17 cellular contexts compared by ENCODE assay signal in the genomic region with DNA sequence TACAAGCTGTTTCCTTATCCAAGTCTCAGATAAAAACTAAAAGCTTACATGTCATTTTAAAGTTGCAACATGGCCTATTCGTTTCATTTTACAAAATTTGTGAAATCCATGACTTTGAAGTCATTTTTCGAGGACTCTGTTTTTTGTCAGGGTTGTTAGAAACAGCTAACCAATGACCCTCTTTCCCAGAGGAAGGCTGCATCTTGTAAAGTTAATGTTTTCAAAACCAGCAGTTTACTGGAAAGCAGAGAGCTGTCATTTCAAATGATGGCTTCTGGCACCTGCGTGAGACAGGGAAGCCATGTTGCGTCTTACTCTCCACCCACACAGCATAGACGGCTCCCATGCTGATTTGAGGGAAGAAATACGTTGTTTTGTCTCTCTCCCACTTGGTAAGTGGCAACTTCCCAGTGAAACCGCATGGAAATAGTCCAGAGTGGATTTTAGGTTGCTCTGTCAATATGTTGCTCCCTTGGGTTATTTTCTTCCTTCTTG. TPM values are rescaled to one million over a fixed set of nuclear protein-coding genes. Genes with fewer than 3 reads are reported as not detected.
DNase-seq lines count a peak whose midpoint lies in the region; TF ChIP-seq lines count a peak whose summit lies in the region.
"Had no signal": no experiment of that assay in that cellular context is flagged by ENCODE, and none has a peak within 500 bp of the region (broad histone marks: within the 10 kb centered on the region; RNA-seq: fewer than 3 reads in every experiment).

No MANE protein-coding gene starts in this region.

- TF ChIP-seq CTCF in endodermal cell (conservative IDR thresholded peaks at IDR 0.05) (no peak), neutrophil (IDR thresholded peaks at IDR 0.05) (no peak)

- H3K4me3 Mint-ChIP-seq in IgD-negative memory B cell, result peak overlapping the region in 3 of 4 donors; percentile 49 to 84 (median 59)
- no peak overlapping the region for H3K4me3 Mint-ChIP-seq in endodermal cell

- no peak overlapping the region for H3K4me3 ChIP-seq in BLaER1 treated with 17β-estradiol and CSF1 and Interleukin-3, amounts not matched to agents 10 nM and 100 nM
- H3K4me3 ChIP-seq in endodermal cell (ENCODE audit: low read length), result no peak overlapping the region
- H3K4me3 ChIP-seq in neutrophil (ENCODE audit: low read depth in 1 of 2, low read length in 1 of 2), result no peak overlapping the region
- H3K4me3 ChIP-seq: cardiac muscle cell, thyroid gland had no signal

- H3K36me3 ChIP-seq in BLaER1 treated with 17β-estradiol and CSF1 and Interleukin-3, amounts not matched to agents 10 nM and 100 nM, result peaks cover 15 to 64% (median 29%) of the 10 kb centered on the region in 11 experiments
- H3K36me3 ChIP-seq in endodermal cell (ENCODE audit: control insufficient read depth, insufficient read depth, low read length) (no peaks in the 10 kb centered on the region), neutrophil (peaks cover 9% of the 10 kb centered on the region)
- H3K36me3 ChIP-seq: cardiac muscle cell, thyroid gland had no signal

- H3K27ac Mint-ChIP-seq in IgD-negative memory B cell (peak overlapping the region in 2 of 3 donors; percentile 90 to 93), endodermal cell (no peak overlapping the region)

- no peak overlapping the region for H3K27ac ChIP-seq in BLaER1 treated with 17β-estradiol and CSF1 and Interleukin-3, amounts not matched to agents 10 nM and 100 nM
- peak overlapping the region; percentile 66 for H3K27ac ChIP-seq in endodermal cell (ENCODE audit: low read depth, low read length)
- H3K27ac ChIP-seq in neutrophil, result peak overlapping the region; percentile 62
- H3K27ac ChIP-seq: cardiac muscle cell, KMS-11, thyroid gland had no signal

- H3K9me3 ChIP-seq in BLaER1 treated with 17β-estradiol and CSF1 and Interleukin-3, amounts not matched to agents 10 nM and 100 nM (replicated peaks in 1 of 11), result peaks cover 11 to 22% (median 14%) of the 10 kb centered on the region in 11 experiments; a peak in 18 of 22 replicates
- no peaks in the 10 kb centered on the region for H3K9me3 ChIP-seq in endodermal cell (ENCODE audit: control insufficient read depth, low read length)
- H3K9me3 ChIP-seq in neutrophil, result no peaks in the 10 kb centered on the region
- H3K9me3 ChIP-seq: thyroid gland had no signal

- no peaks in the 10 kb centered on the region for H3K27me3 ChIP-seq in BLaER1 treated with 17β-estradiol and CSF1 and Interleukin-3, amounts not matched to agents 10 nM and 100 nM
- H3K27me3 ChIP-seq in endodermal cell (ENCODE audit: control insufficient read depth, insufficient read depth, low read length, poor library complexity, severe bottlenecking) (no peaks in the 10 kb centered on the region), neutrophil (no peaks in the 10 kb centered on the region)
- H3K27me3 ChIP-seq: cardiac muscle cell, thyroid gland had no signal

- no peak overlapping the region for H3K9ac ChIP-seq in BLaER1 treated with 17β-estradiol and CSF1 and Interleukin-3, amounts not matched to agents 10 nM and 100 nM
- H3K9ac ChIP-seq in endodermal cell (ENCODE audit: extremely low read depth, low read length, poor library complexity, severe bottlenecking), result no peak overlapping the region
- H3K9ac ChIP-seq: KMS-11 had no signal

- H3K27me3 Mint-ChIP-seq in IgD-negative memory B cell, result no peaks in the 10 kb centered on the region
- H3K27me3 Mint-ChIP-seq in endodermal cell (ENCODE audit: insufficient read depth), result no peaks in the 10 kb centered on the region

- H3K4me1 ChIP-seq in BLaER1 treated with 17β-estradiol and CSF1 and Interleukin-3, amounts not matched to agents 10 nM and 100 nM, result peaks cover 5 to 14% (median 8%) of the 10 kb centered on the region in 10 experiments; a peak in 12 of 20 replicates
- no peaks in the 10 kb centered on the region for H3K4me1 ChIP-seq in endodermal cell (ENCODE audit: control insufficient read depth, insufficient read depth, low read length)
- peaks cover 10 to 22% of the 10 kb centered on the region in 2 experiments for H3K4me1 ChIP-seq in neutrophil (ENCODE audit: control insufficient read depth in 1 of 2, insufficient read depth in 1 of 2, low read depth in 1 of 2, low read length in 1 of 2)
- H3K4me1 ChIP-seq: thyroid gland had no signal

- peaks cover 18 to 36% (median 25%) of the 10 kb centered on the region in 3 donors for H3K4me1 Mint-ChIP-seq in IgD-negative memory B cell
- no peaks in the 10 kb centered on the region for H3K4me1 Mint-ChIP-seq in endodermal cell

- H3K9me3 Mint-ChIP-seq in IgD-negative memory B cell (peaks cover 0 to 3% (median 0%) of the 10 kb centered on the region in 3 donors), endodermal cell (no peaks in the 10 kb centered on the region)

- peaks cover 0 to 69% (median 0%) of the 10 kb centered on the region in 11 experiments; a peak in 2 of 22 replicates for H4K20me1 ChIP-seq in BLaER1 treated with 17β-estradiol and CSF1 and Interleukin-3, amounts not matched to agents 10 nM and 100 nM

- DNase-seq in endodermal cell (no peak), DMS 273 treated with DMSO at 0.1 percent for 48 hours (lab: John Stamatoyannopoulos, UW) (no peak), COLO668 (lab: John Stamatoyannopoulos, UW; ENCODE audit: unreplicated experiment) (no peak), NCI-H2029 treated with DMSO at 0.1 percent for 48 hours (lab: John Stamatoyannopoulos, UW) (no peak)
- no peak for DNase-seq in activated CD8-positive, alpha-beta memory T cell treated with anti-CD3 and anti-CD28 coated beads for 24 hours
- DNase-seq: activated CD4-positive, alpha-beta T cell treated with anti-CD3 and anti-CD28 coated beads, Interleukin-2, amount 50 U/mL, for 4 hours; foreskin melanocyte; hypothalamus; kidney glomerular epithelial cell; NCI-H2029; stimulated activated CD4-positive, alpha-beta T cell treated with anti-CD3 and anti-CD28 coated beads, Interleukin-12 subunit alpha, Interleukin-12 subunit beta, amount 100 ng/mL, for 4 hours; thyroid gland had no signal

- peak overlapping the region in 7 of 11 experiments; percentile 7 to 33 (median 19); a peak in 9 of 22 replicates for H3K4me2 ChIP-seq in BLaER1 treated with 17β-estradiol and CSF1 and Interleukin-3, amounts not matched to agents 10 nM and 100 nM
- H3K4me2 ChIP-seq: KMS-11 had no signal

- WGBS in endodermal cell (ENCODE audit: insufficient coverage in 1 of 2, insufficient read length in 1 of 2), 2 experiments, result 89 to 93% methylated on average over 4 to 7 of the region's 7 CpGs

- H3K36me3 Mint-ChIP-seq in IgD-negative memory B cell (peaks cover 7% of the 10 kb centered on the region), endodermal cell (ENCODE audit: low read depth) (no peaks in the 10 kb centered on the region)

RNA-seq across cellular contexts. Expression of a gene that starts 50.1 kb away (rescaled TPM):
- 191 TPM for polyA plus RNA-seq in IgD-negative memory B cell
- 100 to 1,000 TPM; 284 to 307 TPM for total RNA-seq in endodermal cell
- 355 TPM for polyA plus RNA-seq in endodermal cell (2013, experiment 1 of 2)
- 325 TPM for polyA plus RNA-seq in endodermal cell (2013, experiment 2 of 2)

Comparison
In these comparisons a context has a peak if more than half of its experiments do, and no peak if none do; other contexts are left out.
1. H3K27ac ChIP-seq: peak in endodermal cell (single experiment) and neutrophil (single experiment); none in BLaER1 treated with 17β-estradiol and CSF1 and Interleukin-3, amounts not matched to agents 10 nM and 100 nM (0 of 11).